ENCODE assay signal across 29 cellular contexts in genomic region chr6:35516712-35517111, GRCh38. TPM values are rescaled to one million over a fixed set of nuclear protein-coding genes. Genes with fewer than 3 reads are reported as not detected.
DNase-seq lines count a peak whose midpoint lies in the region; ATAC-seq, FAIRE-seq and TF ChIP-seq lines count a peak whose summit lies in the region.
"Had no signal": no experiment of that assay in that cellular context is flagged by ENCODE, and none has a peak within 500 bp of the region (broad histone marks: within the 10 kb centered on the region; RNA-seq: fewer than 3 reads in every experiment).

No MANE protein-coding gene starts in this region.

- H3K4me1 ChIP-seq in K562 (replicated peaks in 1 of 2; ENCODE audit: control insufficient read depth in 2 of 2, insufficient read depth in 2 of 2, low read length in 2 of 2) (peaks cover 0 to 1% of the 10 kb centered on the region in 2 experiments; a peak in 1 of 5 replicates), neural progenitor cell (peaks cover 17% of the 10 kb centered on the region), HAP-1 (no peaks in the 10 kb centered on the region)
- H3K4me1 ChIP-seq: BE2C had no signal

- H3K4me2 ChIP-seq in K562 (ENCODE audit: insufficient read depth, low read length): no peak overlapping the region
- H3K4me2 ChIP-seq in neural progenitor cell: no peak overlapping the region
- H3K4me2 ChIP-seq: BLaER1 had no signal

- H3K4me3 Mint-ChIP-seq in mesothelial cell of epicardium: no peak overlapping the region
- no peak overlapping the region for H3K4me3 Mint-ChIP-seq in neural progenitor cell
- H3K4me3 Mint-ChIP-seq: CD4-positive, alpha-beta memory T cell; CD4-positive, CD25-positive, alpha-beta regulatory T cell had no signal

- no peaks in the 10 kb centered on the region for H3K9me1 ChIP-seq in K562 (ENCODE audit: control insufficient read depth, insufficient read depth, low read length)

- no peak for ATAC-seq in K562

- 14% methylated on average over 6 of the region's 6 CpGs for WGBS in K562 (ENCODE audit: insufficient coverage, low coverage, missing lambda C conversion rate)

- no peak overlapping the region for H3K4me3 ChIP-seq in K562
- H3K4me3 ChIP-seq in neural progenitor cell: no peak overlapping the region
- no peak overlapping the region for H3K4me3 ChIP-seq in HAP-1
- H3K4me3 ChIP-seq: BLaER1 had no signal

- TF ChIP-seq EP300 in K562 (IDR thresholded peaks at IDR 0.05; ENCODE audit: low read length): no peak

- H3K27me3 Mint-ChIP-seq in mesothelial cell of epicardium (ENCODE audit: low read depth) (no peaks in the 10 kb centered on the region), neural progenitor cell (ENCODE audit: insufficient read depth, low read depth) (peaks cover 7% of the 10 kb centered on the region)
- H3K27me3 Mint-ChIP-seq: CD4-positive, alpha-beta memory T cell had no signal

- POLR2A ChIA-PET in K562 (lab: Yijun Ruan, JAX): interaction anchor here (0.6 to 2.2 kb wide), 6 partner anchors 16 to 220 kb away, joined by 3 to 6 read pairs (median 3); partner anchors contain the start of genes ARMC12 and TEAD3

- no TSS peak for BruUV-seq in K562 (replicated peaks; lab: Mats Ljungman, UMichigan)

- H3K27ac Mint-ChIP-seq in mesothelial cell of epicardium (peak overlapping the region; percentile 31), neural progenitor cell (no peak overlapping the region)
- H3K27ac Mint-ChIP-seq: CD14-positive monocyte; CD4-positive, alpha-beta memory T cell; CD4-positive, CD25-positive, alpha-beta regulatory T cell; CD8-positive, alpha-beta memory T cell had no signal

- no peak for TF ChIP-seq POLR2A in K562 (conservative IDR thresholded peaks at IDR 0.05)

- no peaks in the 10 kb centered on the region for H3K9me3 ChIP-seq in K562 (replicated peaks; ENCODE audit: control insufficient read depth, insufficient read depth, low read depth, low read length)
- no peaks in the 10 kb centered on the region for H3K9me3 ChIP-seq in neural progenitor cell (ENCODE audit: low read depth)
- H3K9me3 ChIP-seq in HAP-1: no peaks in the 10 kb centered on the region
- H3K9me3 ChIP-seq: BE2C, BLaER1 had no signal

- H4K20me1 ChIP-seq in K562 (replicated peaks; ENCODE audit: control insufficient read depth, insufficient read depth, low read length): no peaks in the 10 kb centered on the region
- H4K20me1 ChIP-seq in neural progenitor cell (ENCODE audit: low read depth): no peaks in the 10 kb centered on the region
- H4K20me1 ChIP-seq: BLaER1 had no signal

- H3K79me2 ChIP-seq in K562 (ENCODE audit: control insufficient read depth, insufficient read depth, low read length) (no peaks in the 10 kb centered on the region), neural progenitor cell (ENCODE audit: low read depth) (no peaks in the 10 kb centered on the region)

- FAIRE-seq in K562 (lab: Jason Lieb, UNC): peak; percentile 55
- FAIRE-seq: A204.1, G401.6, GM12891, GM19239 had no signal

- H2AFZ ChIP-seq in K562 (ENCODE audit: low read depth, low read length) (no peak overlapping the region), neural progenitor cell (replicated peaks) (no peak overlapping the region)

- TF ChIP-seq RAD21 in K562 (CRISPR knock-in tag; conservative IDR thresholded peaks at IDR 0.05 in 1 of 2, IDR thresholded peaks at IDR 0.05 in 1 of 2): no peak

- H3K36me3 ChIP-seq in K562 (ENCODE audit: control insufficient read depth, insufficient read depth, low read length) (no peaks in the 10 kb centered on the region), neural progenitor cell (no peaks in the 10 kb centered on the region), HAP-1 (replicated peaks) (no peaks in the 10 kb centered on the region)
- H3K36me3 ChIP-seq: BE2C, BLaER1 had no signal

- H3K27me3 ChIP-seq in K562 (ENCODE audit: control insufficient read depth in 2 of 2, insufficient read depth in 2 of 2, low read length in 2 of 2) (peaks cover 16 to 34% of the 10 kb centered on the region in 2 experiments), neural progenitor cell (no peaks in the 10 kb centered on the region), HAP-1 (ENCODE audit: low read depth) (no peaks in the 10 kb centered on the region)
- H3K27me3 ChIP-seq: BE2C had no signal

- in situ Hi-C loops in K562 (cut with MboI) (no loop called here), HAP-1 (cut with MboI; ENCODE audit: low sequenced_read_pairs) (no loop called here)

- H3K4me1 Mint-ChIP-seq in mesothelial cell of epicardium (peaks cover 8% of the 10 kb centered on the region), neural progenitor cell (peaks cover 10% of the 10 kb centered on the region)
- H3K4me1 Mint-ChIP-seq: CD14-positive monocyte had no signal

- no peaks in the 10 kb centered on the region for H3K9me3 Mint-ChIP-seq in mesothelial cell of epicardium
- no peaks in the 10 kb centered on the region for H3K9me3 Mint-ChIP-seq in neural progenitor cell
- H3K9me3 Mint-ChIP-seq: CD4-positive, alpha-beta memory T cell; CD4-positive, CD25-positive, alpha-beta regulatory T cell; CD8-positive, alpha-beta memory T cell had no signal

- H3K27ac ChIP-seq in K562 (ENCODE audit: extremely low read depth, low read depth, low read length) (no peak overlapping the region), neural progenitor cell (no peak overlapping the region)
- H3K27ac ChIP-seq: BLaER1 had no signal

- intact Hi-C loops in K562 (cut with micrococcal nuclease): no loop called here

- H3K9ac ChIP-seq in K562 (ENCODE audit: insufficient read depth in 1 of 2, low read depth in 2 of 2, low read length in 2 of 2) (no peak overlapping the region), neural progenitor cell (no peak overlapping the region)
- H3K9ac ChIP-seq: BLaER1 had no signal

- CTCF ChIA-PET in K562 (lab: Yijun Ruan, JAX; ENCODE audit: low intra/inter-chr PET ratio): no interaction called here

- H3K36me3 Mint-ChIP-seq in mesothelial cell of epicardium: no peaks in the 10 kb centered on the region
- no peaks in the 10 kb centered on the region for H3K36me3 Mint-ChIP-seq in neural progenitor cell
- H3K36me3 Mint-ChIP-seq: CD14-positive monocyte; CD4-positive, alpha-beta memory T cell; CD4-positive, CD25-positive, alpha-beta regulatory T cell had no signal

- peaks cover 13% of the 10 kb centered on the region for H3F3A ChIP-seq in neural progenitor cell (ENCODE audit: low read depth)

- TF ChIP-seq CTCF in K562 (IDR thresholded peaks at IDR 0.05 in 2 of 3, conservative IDR thresholded peaks at IDR 0.05 in 1 of 3; ENCODE audit: insufficient read depth in 2 of 3, low read depth in 1 of 3, low read length in 3 of 3) (no peak), mesothelial cell of epicardium (IDR thresholded peaks at IDR 0.05; ENCODE audit: unreplicated experiment) (no peak), neural progenitor cell (IDR thresholded peaks at IDR 0.05) (no peak)

- DNase-seq in K562 (ENCODE audit: extremely low read depth in 1 of 4, low spot score in 3 of 4): no peak
- DNase-seq in mesothelial cell of epicardium (ENCODE audit: low spot score in 2 of 2, unreplicated experiment in 2 of 2): no peak
- DNase-seq in putamen (ENCODE audit: low spot score): peak; percentile 63
- no peak for DNase-seq in neural progenitor cell (ENCODE audit: low spot score)
- DNase-seq in HAP-1 (ENCODE audit: low spot score in 2 of 2): no peak
- DNase-seq: 8988T; ACHN; BE2C; C1 segment of cervical spinal cord; CD4-positive, alpha-beta memory T cell; CD4-positive, CD25-positive, alpha-beta regulatory T cell; CD8-positive, alpha-beta memory T cell; COR-L47; DMS 273 treated with DMSO at 0.1 percent for 48 hours; DMS153; DMS53; DMS79; DND-41; EL; GF-D8 had no signal

RNA-seq across cellular contexts. Expression of gene TULP1, which starts 4.0 kb away (rescaled TPM):
- total RNA-seq in K562 (2011; cell fraction: chromatin; rRNA removed; ENCODE audit: low replicate concordance): not detected in 2 replicates
- total RNA-seq in K562 (2011; cell fraction: nucleolus; rRNA removed): not detected in 2 replicates
- total RNA-seq in K562 (2011; cell fraction: nucleoplasm; rRNA removed): not detected in 2 replicates
- total RNA-seq in K562 (2014; rRNA removed) (0.16 TPM in 1 of 2 replicates, not detected in the other), K562 (2014; rRNA removed; fragmentation: Illumina TruSeq; extraction: Trizol) (not detected in 2 replicates), K562 (2015; rRNA removed; fragmentation: Illumina TruSeq; extraction: Trizol) (not detected in 2 replicates), K562 (2021) (0.09 TPM in 2 replicates), mesothelial cell of epicardium (17.5 to 17.7 TPM (median 17.6 TPM) in 3 replicates), neural progenitor cell (ENCODE audit: low replicate concordance) (0.46 TPM in 1 of 2 replicates, not detected in the other)
- polyA plus RNA-seq in K562 (2011; rRNA removed) (0.05 TPM in 1 of 2 replicates, not detected in the other), K562 (2014; fragmentation: Illumina TruSeq; extraction: Trizol) (0.10 TPM in 1 of 2 replicates, not detected in the other), K562 (2014; fragmentation: Nextera tagmentation; extraction: Ambion mirVana) (under 1 TPM in 1 of 2 experiments, not detected in 1; 0.06 TPM), K562 (2014; rRNA removed) (0.17 TPM in 1 of 2 replicates, not detected in the other)
- 0.07 TPM in 1 of 2 replicates, not detected in the other for polyA plus RNA-seq in K562 (2011; cell fraction: cytosol; rRNA removed)
- polyA plus RNA-seq in K562 (2011; cell fraction: nucleus; rRNA removed): 0.06 and 0.09 TPM in 2 replicates
- polyA plus RNA-seq in K562 (2012): 0.06 and 0.17 TPM in 2 replicates
- not detected in 2 replicates for polyA minus RNA-seq in K562 (2011; rRNA and poly(A)+ RNA removed)
- polyA minus RNA-seq in K562 (2011; cell fraction: cytosol; rRNA and poly(A)+ RNA removed): not detected in 2 replicates
- 0.11 TPM in 1 of 2 replicates, not detected in the other for polyA minus RNA-seq in K562 (2011; cell fraction: nucleus; rRNA and poly(A)+ RNA removed)
- total RNA-seq: A673; CD4-positive, alpha-beta memory T cell; CD4-positive, CD25-positive, alpha-beta regulatory T cell; CD8-positive, alpha-beta memory T cell; Daoy had no signal
- polyA plus RNA-seq: AG04450; CD14-positive monocyte; CD4-positive, alpha-beta memory T cell; CD4-positive, CD25-positive, alpha-beta regulatory T cell; CD8-positive, alpha-beta memory T cell had no signal

RNA-seq across cellular contexts. Expression of gene TEAD3, which starts 19.8 kb away (rescaled TPM):
- 5.1 and 14.6 TPM in 2 replicates for total RNA-seq in K562 (2011; cell fraction: chromatin; rRNA removed; ENCODE audit: low replicate concordance)
- 7.1 and 9.2 TPM in 2 replicates for total RNA-seq in K562 (2011; cell fraction: nucleolus; rRNA removed)
- 7.1 and 8.4 TPM in 2 replicates for total RNA-seq in K562 (2011; cell fraction: nucleoplasm; rRNA removed)
- total RNA-seq in K562 (2014; rRNA removed) (4.9 and 5.8 TPM in 2 replicates), K562 (2014; rRNA removed; fragmentation: Illumina TruSeq; extraction: Trizol) (2.4 and 3.1 TPM in 2 replicates), K562 (2015; rRNA removed; fragmentation: Illumina TruSeq; extraction: Trizol) (3.0 and 3.3 TPM in 2 replicates), K562 (2021) (12.6 and 13.2 TPM in 2 replicates), mesothelial cell of epicardium (88.2 to 91.8 TPM (median 91.4 TPM) in 3 replicates), neural progenitor cell (ENCODE audit: low replicate concordance) (9.7 and 23.5 TPM in 2 replicates)
- polyA plus RNA-seq in K562 (2011; rRNA removed) (3.3 and 7.0 TPM in 2 replicates), K562 (2014; fragmentation: Illumina TruSeq; extraction: Trizol) (11.1 and 13.6 TPM in 2 replicates), K562 (2014; fragmentation: Nextera tagmentation; extraction: Ambion mirVana) (under 1 TPM; 0.63 to 0.92 TPM), K562 (2014; rRNA removed) (6.7 and 8.2 TPM in 2 replicates)
- 5.2 and 5.3 TPM in 2 replicates for polyA plus RNA-seq in K562 (2011; cell fraction: cytosol; rRNA removed)
- 13.9 and 18.4 TPM in 2 replicates for polyA plus RNA-seq in K562 (2011; cell fraction: nucleus; rRNA removed)
- polyA plus RNA-seq in K562 (2012): 7.7 and 10.0 TPM in 2 replicates
- 1.9 TPM in 2 replicates for polyA minus RNA-seq in K562 (2011; rRNA and poly(A)+ RNA removed)
- polyA minus RNA-seq in K562 (2011; cell fraction: cytosol; rRNA and poly(A)+ RNA removed): 1.7 and 4.2 TPM in 2 replicates
- 2.4 and 3.2 TPM in 2 replicates for polyA minus RNA-seq in K562 (2011; cell fraction: nucleus; rRNA and poly(A)+ RNA removed)
- total RNA-seq: CD4-positive, CD25-positive, alpha-beta regulatory T cell had no signal
- polyA plus RNA-seq: CD14-positive monocyte had no signal

RNA-seq across cellular contexts. Expression of gene RPL10A, which starts 48.5 kb away (rescaled TPM):
- total RNA-seq in K562 (2011; cell fraction: chromatin; rRNA removed; ENCODE audit: low replicate concordance): 362 and 601 TPM in 2 replicates
- total RNA-seq in K562 (2011; cell fraction: nucleolus; rRNA removed): 935 and 968 TPM in 2 replicates
- total RNA-seq in K562 (2011; cell fraction: nucleoplasm; rRNA removed): 800 and 1,320 TPM in 2 replicates
- total RNA-seq in K562 (2014; rRNA removed): 2,223 and 2,318 TPM in 2 replicates
- 1,978 and 2,020 TPM in 2 replicates for total RNA-seq in K562 (2014; rRNA removed; fragmentation: Illumina TruSeq; extraction: Trizol)
- 1,939 and 1,940 TPM in 2 replicates for total RNA-seq in K562 (2015; rRNA removed; fragmentation: Illumina TruSeq; extraction: Trizol)
- 1,856 and 1,978 TPM in 2 replicates for total RNA-seq in K562 (2021)
- 3,124 and 3,130 TPM in 2 replicates for polyA plus RNA-seq in K562 (2011; rRNA removed)
- polyA plus RNA-seq in K562 (2011; cell fraction: cytosol; rRNA removed): 2,866 and 3,308 TPM in 2 replicates
- polyA plus RNA-seq in K562 (2011; cell fraction: nucleus; rRNA removed): 2,021 and 2,231 TPM in 2 replicates
- 2,102 and 3,298 TPM in 2 replicates for polyA plus RNA-seq in K562 (2012)
- polyA plus RNA-seq in K562 (2014; fragmentation: Illumina TruSeq; extraction: Trizol): 2,585 and 3,193 TPM in 2 replicates
- polyA plus RNA-seq in K562 (2014; fragmentation: Nextera tagmentation; extraction: Ambion mirVana): 1,000 to 10,000 TPM; 1,589 to 2,116 TPM
- 2,844 and 3,237 TPM in 2 replicates for polyA plus RNA-seq in K562 (2014; rRNA removed)
- polyA minus RNA-seq in K562 (2011; rRNA and poly(A)+ RNA removed): 1,756 and 1,900 TPM in 2 replicates
- 874 and 913 TPM in 2 replicates for polyA minus RNA-seq in K562 (2011; cell fraction: cytosol; rRNA and poly(A)+ RNA removed)
- polyA minus RNA-seq in K562 (2011; cell fraction: nucleus; rRNA and poly(A)+ RNA removed): 342 and 506 TPM in 2 replicates
- total RNA-seq in mesothelial cell of epicardium: 1,840 to 1,922 TPM (median 1,906 TPM) in 3 replicates
- 2,002 and 2,026 TPM in 2 replicates for total RNA-seq in neural progenitor cell (ENCODE audit: low replicate concordance)

Comparison
In these comparisons a context has a peak if more than half of its experiments do, and no peak if none do; other contexts are left out.
1. RNA of gene TULP1, which starts 4.0 kb away (total RNA-seq): 17.5 to 17.7 TPM in mesothelial cell of epicardium; 0.09 to 0.16 TPM in K562 and 0.46 TPM in neural progenitor cell; every median in the first group is over 10 times any median in the second.